25 cellular contexts compared by ENCODE assay signal in genomic region chr7:81919494-81919893, GRCh38.
"Had no signal": no experiment of that assay in that cellular context is flagged by ENCODE, and none has a peak within 500 bp of the region (broad histone marks: within the 10 kb centered on the region; RNA-seq: fewer than 3 reads in every experiment).

No MANE protein-coding gene starts in this region.

- H3K36me3 ChIP-seq: esophagus squamous epithelium, neutrophil, pancreas, right lobe of liver, suprapubic skin, transverse colon had no signal

- H3K27ac ChIP-seq: coronary artery, esophagus squamous epithelium, neutrophil, pancreas, right lobe of liver, suprapubic skin, transverse colon had no signal

- H3K9me3 ChIP-seq: pancreas, right lobe of liver, transverse colon had no signal

- H3K4me3 ChIP-seq: coronary artery, esophagus squamous epithelium, lung, pancreas, right lobe of liver, suprapubic skin, transverse colon had no signal

- H3K4me1 ChIP-seq: esophagus squamous epithelium, pancreas, right lobe of liver, suprapubic skin, transverse colon had no signal

- H3K27me3 ChIP-seq: esophagus squamous epithelium, neutrophil, pancreas, right lobe of liver, suprapubic skin, transverse colon had no signal

- H3K27me3 Mint-ChIP-seq: naive thymus-derived CD4-positive, alpha-beta T cell; stimulated activated naive CD8-positive, alpha-beta T cell treated with anti-CD3 and anti-CD28 coated beads, Interleukin-15, amount 100 ng/mL, for 72 hours had no signal

- DNase-seq: dermis blood vessel endothelial cell; effector memory CD4-positive, alpha-beta T cell; esophagus squamous epithelium; foreskin melanocyte; immature natural killer cell; islet precursor cell; mesendoderm; midbrain; naive thymus-derived CD4-positive, alpha-beta T cell; right lobe of liver; small intestine; stimulated activated CD4-positive, alpha-beta T cell treated with anti-CD3 and anti-CD28 coated beads, Interleukin-12 subunit alpha, Interleukin-12 subunit beta, amount 100 ng/mL, for 4 hours; stimulated activated CD4-positive, alpha-beta T cell treated with anti-CD3 and anti-CD28 coated beads, Interleukin-1b, Interleukin-23, amount 100 ng/mL, for 48 hours; stimulated activated CD4-positive, alpha-beta T cell treated with anti-CD3 and anti-CD28 coated beads, Interleukin-4, amount 100 ng/mL, for 1 hour; stimulated activated CD8-positive, alpha-beta memory T cell treated with anti-CD3 and anti-CD28 coated beads, Interleukin-4, amount 100 ng/mL, for 48 hours; stimulated activated naive CD4-positive, alpha-beta T cell; stimulated activated naive CD8-positive, alpha-beta T cell treated with anti-CD3 and anti-CD28 coated beads, Interleukin-15, amount 100 ng/mL, for 72 hours; transverse colon had no signal

- H3K36me3 Mint-ChIP-seq: immature natural killer cell; naive thymus-derived CD4-positive, alpha-beta T cell had no signal

- H3K4me3 Mint-ChIP-seq: immature natural killer cell; naive thymus-derived CD4-positive, alpha-beta T cell; nephron; stimulated activated naive CD8-positive, alpha-beta T cell treated with anti-CD3 and anti-CD28 coated beads, Interleukin-15, amount 100 ng/mL, for 72 hours had no signal

- H3K4me1 Mint-ChIP-seq: immature natural killer cell; naive thymus-derived CD4-positive, alpha-beta T cell; nephron; stimulated activated naive CD8-positive, alpha-beta T cell treated with anti-CD3 and anti-CD28 coated beads, Interleukin-15, amount 100 ng/mL, for 72 hours had no signal

- FAIRE-seq: endothelial cell of umbilical vein, pancreas, small intestine had no signal

- H3K27ac Mint-ChIP-seq: immature natural killer cell; naive thymus-derived CD4-positive, alpha-beta T cell; nephron; stimulated activated naive CD8-positive, alpha-beta T cell treated with anti-CD3 and anti-CD28 coated beads, Interleukin-15, amount 100 ng/mL, for 72 hours had no signal
